13 cellular contexts compared by ENCODE assay signal in genomic region chr5:148011407-148012124, GRCh38. TPM values are rescaled to one million over a fixed set of nuclear protein-coding genes. Genes with fewer than 3 reads are reported as not detected.
DNase-seq lines count a peak whose midpoint lies in the region; ATAC-seq and TF ChIP-seq lines count a peak whose summit lies in the region.
"Had no signal": no experiment of that assay in that cellular context is flagged by ENCODE, and none has a peak within 500 bp of the region (broad histone marks: within the 10 kb centered on the region; RNA-seq: fewer than 3 reads in every experiment).

No MANE protein-coding gene starts in this region.

- TF ChIP-seq CTCF in adrenal gland (IDR thresholded peaks at IDR 0.05) = no peak

- no peak overlapping the region for H3K4me3 ChIP-seq in adrenal gland
- H3K4me3 ChIP-seq: right lobe of liver had no signal

- no peaks in the 10 kb centered on the region for H3K9me3 Mint-ChIP-seq in effector memory CD8-positive, alpha-beta T cell
- H3K9me3 Mint-ChIP-seq in stimulated activated naive B cell treated with anti-CD40 and anti-IgM and Interleukin-4, amounts not matched to agents 10 μg/mL and 1 μg/mL and 100 μg/mL, for 72 hours = peaks cover 0 to 3% of the 10 kb centered on the region in 2 donors
- peaks cover 0 to 3% (median under 1%) of the 10 kb centered on the region in 6 donors for H3K9me3 Mint-ChIP-seq in immature natural killer cell
- H3K9me3 Mint-ChIP-seq: activated CD4-positive, alpha-beta T cell treated with anti-CD3 and anti-CD28 coated beads, Interleukin-2, amount 10 ng/mL, durations not matched to agents 7 days and 5 days; memory B cell had no signal

- H3K4me1 ChIP-seq in adrenal gland (replicated peaks in 1 of 2) = no peaks in the 10 kb centered on the region
- H3K4me1 ChIP-seq: right lobe of liver had no signal

- H3K27me3 ChIP-seq in adrenal gland = no peaks in the 10 kb centered on the region
- H3K27me3 ChIP-seq: right lobe of liver had no signal

- H3K4me3 Mint-ChIP-seq in effector memory CD8-positive, alpha-beta T cell = no peak overlapping the region
- no peak overlapping the region for H3K4me3 Mint-ChIP-seq in stimulated activated naive B cell treated with anti-CD40 and anti-IgM and Interleukin-4, amounts not matched to agents 10 μg/mL and 1 μg/mL and 100 μg/mL, for 72 hours
- no peak overlapping the region for H3K4me3 Mint-ChIP-seq in immature natural killer cell
- H3K4me3 Mint-ChIP-seq: activated CD4-positive, alpha-beta T cell treated with anti-CD3 and anti-CD28 coated beads, Interleukin-2, amount 10 ng/mL, durations not matched to agents 7 days and 5 days; activated naive CD8-positive, alpha-beta T cell; CD4-positive, alpha-beta memory T cell; memory B cell had no signal

- no peaks in the 10 kb centered on the region for H3K27me3 Mint-ChIP-seq in effector memory CD8-positive, alpha-beta T cell
- H3K27me3 Mint-ChIP-seq in stimulated activated naive B cell treated with anti-CD40 and anti-IgM and Interleukin-4, amounts not matched to agents 10 μg/mL and 1 μg/mL and 100 μg/mL, for 72 hours = no peaks in the 10 kb centered on the region
- no peaks in the 10 kb centered on the region for H3K27me3 Mint-ChIP-seq in immature natural killer cell (ENCODE audit: low read depth in 3 of 3)
- H3K27me3 Mint-ChIP-seq: activated CD4-positive, alpha-beta T cell treated with anti-CD3 and anti-CD28 coated beads, Interleukin-2, amount 10 ng/mL, durations not matched to agents 7 days and 5 days; activated naive CD8-positive, alpha-beta T cell; CD4-positive, alpha-beta memory T cell; memory B cell had no signal

- H3K9me3 ChIP-seq in adrenal gland (replicated peaks in 1 of 3) = no peaks in the 10 kb centered on the region
- H3K9me3 ChIP-seq: right lobe of liver had no signal

- H3K27ac Mint-ChIP-seq in effector memory CD8-positive, alpha-beta T cell = no peak overlapping the region
- no peak overlapping the region for H3K27ac Mint-ChIP-seq in stimulated activated naive B cell treated with anti-CD40 and anti-IgM and Interleukin-4, amounts not matched to agents 10 μg/mL and 1 μg/mL and 100 μg/mL, for 72 hours
- H3K27ac Mint-ChIP-seq in immature natural killer cell = no peak overlapping the region
- H3K27ac Mint-ChIP-seq: activated CD4-positive, alpha-beta T cell treated with anti-CD3 and anti-CD28 coated beads, Interleukin-2, amount 10 ng/mL, durations not matched to agents 7 days and 5 days; activated naive CD8-positive, alpha-beta T cell; CD4-positive, alpha-beta memory T cell; memory B cell had no signal

- ATAC-seq in effector memory CD8-positive, alpha-beta T cell (replicated peaks) = no peak
- no peak for ATAC-seq in stimulated activated naive B cell treated with anti-CD40 and anti-IgM and Interleukin-4, amounts not matched to agents 10 μg/mL and 1 μg/mL and 100 μg/mL, for 72 hours (replicated peaks)
- ATAC-seq in GM18511 (IDR thresholded peaks at IDR 0.05; ENCODE audit: unreplicated experiment) = no peak

- peaks cover 2% of the 10 kb centered on the region for H3K36me3 Mint-ChIP-seq in effector memory CD8-positive, alpha-beta T cell (ENCODE audit: insufficient read depth)
- no peaks in the 10 kb centered on the region for H3K36me3 Mint-ChIP-seq in stimulated activated naive B cell treated with anti-CD40 and anti-IgM and Interleukin-4, amounts not matched to agents 10 μg/mL and 1 μg/mL and 100 μg/mL, for 72 hours
- no peaks in the 10 kb centered on the region for H3K36me3 Mint-ChIP-seq in immature natural killer cell
- H3K36me3 Mint-ChIP-seq: activated naive CD8-positive, alpha-beta T cell; CD4-positive, alpha-beta memory T cell; memory B cell had no signal

- no peak overlapping the region for H3K27ac ChIP-seq in adrenal gland
- H3K27ac ChIP-seq: right lobe of liver had no signal

- no peaks in the 10 kb centered on the region for H3K4me1 Mint-ChIP-seq in effector memory CD8-positive, alpha-beta T cell (ENCODE audit: low read depth in 2 of 2)
- H3K4me1 Mint-ChIP-seq in stimulated activated naive B cell treated with anti-CD40 and anti-IgM and Interleukin-4, amounts not matched to agents 10 μg/mL and 1 μg/mL and 100 μg/mL, for 72 hours = no peaks in the 10 kb centered on the region
- no peaks in the 10 kb centered on the region for H3K4me1 Mint-ChIP-seq in immature natural killer cell
- H3K4me1 Mint-ChIP-seq: activated CD4-positive, alpha-beta T cell treated with anti-CD3 and anti-CD28 coated beads, Interleukin-2, amount 10 ng/mL, durations not matched to agents 7 days and 5 days; CD4-positive, alpha-beta memory T cell; memory B cell had no signal

- peak; percentile 9 for DNase-seq in COLO829 (ENCODE audit: low spot score)
- peak; percentile 23 for DNase-seq in MV-4-11 (lab: John Stamatoyannopoulos, UW)
- DNase-seq in adrenal gland = peak; percentile 31 to 77 (median 60)
- peak; percentile 81 for DNase-seq in islet precursor cell
- no peak for DNase-seq in effector memory CD8-positive, alpha-beta T cell
- DNase-seq in stimulated activated naive B cell treated with anti-CD40 and anti-IgM and Interleukin-4, amounts not matched to agents 10 μg/mL and 1 μg/mL and 100 μg/mL, for 72 hours = no peak
- DNase-seq in immature natural killer cell = no peak
- DNase-seq: activated CD4-positive, alpha-beta T cell treated with anti-CD3 and anti-CD28 coated beads, Interleukin-2, amount 10 ng/mL, durations not matched to agents 7 days and 5 days; CD4-positive, alpha-beta memory T cell; right lobe of liver had no signal

- WGBS in adrenal gland, 4 donors = 74 to 81% (median 78%) methylated on average over 3 of the region's 3 CpGs

- intact Hi-C loops in adrenal gland (cut with DNase I) = no loop called here

- no peak for TF ChIP-seq POLR2A in adrenal gland (IDR thresholded peaks at IDR 0.05)

- no peaks in the 10 kb centered on the region for H3K36me3 ChIP-seq in adrenal gland (replicated peaks in 1 of 2)
- H3K36me3 ChIP-seq: right lobe of liver had no signal

RNA-seq across cellular contexts. Expression of gene SPINK5, which starts 52.2 kb away (rescaled TPM):
- under 1 TPM in 5 of 8 donors, not detected in 3; 0.13 to 0.60 (median 0.28) TPM for total RNA-seq in adrenal gland
- polyA plus RNA-seq in adrenal gland (under 1 TPM; 0.24 to 0.61 (median 0.40) TPM), immature natural killer cell (not detected)
- total RNA-seq: activated CD4-positive, alpha-beta T cell treated with anti-CD3 and anti-CD28 coated beads, Interleukin-2, amount 10 ng/mL, durations not matched to agents 7 days and 5 days; CD4-positive, alpha-beta memory T cell had no signal
- polyA plus RNA-seq: CD4-positive, alpha-beta memory T cell had no signal

Comparison
In these comparisons a context has a peak if more than half of its experiments do, and no peak if none do; other contexts are left out.
1. DNase-seq: peak in COLO829 (single experiment), MV-4-11 (single experiment), adrenal gland (7 of 7) and islet precursor cell (single experiment); none in effector memory CD8-positive, alpha-beta T cell (0 of 3), stimulated activated naive B cell treated with anti-CD40 and anti-IgM and Interleukin-4, amounts not matched to agents 10 μg/mL and 1 μg/mL and 100 μg/mL, for 72 hours (single experiment) and immature natural killer cell (0 of 3).